Comparison of ENCODE assay signal across 24 cellular contexts in the genomic region with DNA sequence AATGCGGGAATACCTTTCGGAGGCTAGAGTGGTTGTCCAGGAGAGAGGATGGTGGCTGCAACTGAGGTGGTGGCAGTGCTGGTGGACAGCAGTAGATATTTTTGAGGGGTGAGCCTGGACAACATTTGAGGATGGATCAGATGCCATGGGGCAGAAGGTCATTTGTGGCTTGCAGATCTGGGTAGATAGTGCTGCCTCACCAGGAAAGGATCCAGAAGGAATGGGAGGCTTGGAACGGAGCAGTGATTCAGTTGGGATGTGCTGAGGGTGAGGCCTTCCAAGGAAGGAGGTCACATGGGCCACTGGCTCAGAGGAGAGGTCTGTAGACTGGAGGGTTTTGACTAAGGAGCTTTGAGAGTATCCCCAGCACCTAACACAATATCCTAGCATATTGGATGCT.
DNase-seq lines count a peak whose midpoint lies in the region; ATAC-seq and TF ChIP-seq lines count a peak whose summit lies in the region.
"Had no signal": no experiment of that assay in that cellular context is flagged by ENCODE, and none has a peak within 500 bp of the region (broad histone marks: within the 10 kb centered on the region; RNA-seq: fewer than 3 reads in every experiment).

No MANE protein-coding gene starts in this region.

- H3K4me3 ChIP-seq in PC-3 (ENCODE audit: low read length) (peak overlapping the region; percentile 9; the same call in 1 of the 2 replicates), fibroblast of mammary gland (ENCODE audit: control insufficient read depth, low read depth, low read length) (no peak overlapping the region), skeletal muscle satellite cell (ENCODE audit: low read length) (no peak overlapping the region)
- no peak overlapping the region for H3K4me3 ChIP-seq in CD8-positive, alpha-beta T cell (ENCODE audit: low read depth, low read length)
- H3K4me3 ChIP-seq: tibial nerve had no signal

- peaks cover 33% of the 10 kb centered on the region for H3K4me1 ChIP-seq in PC-3 (ENCODE audit: insufficient read depth, low read length)
- H3K4me1 ChIP-seq in skeletal muscle satellite cell (ENCODE audit: control insufficient read depth, insufficient read depth, low read length), result peaks cover 32% of the 10 kb centered on the region
- no peaks in the 10 kb centered on the region for H3K4me1 ChIP-seq in CD8-positive, alpha-beta T cell (ENCODE audit: insufficient read depth, low read length)

- no peaks in the 10 kb centered on the region for H4K20me1 ChIP-seq in PC-3 (ENCODE audit: low read length)

- CTCF ChIA-PET in PC-3 (lab: Charles Lee), result interaction anchor here (1.2 kb wide), 1 partner anchor 374 kb away, joined by 7 read pairs; no protein-coding TSS in a partner anchor
- CTCF ChIA-PET in CD8-positive, alpha-beta T cell (lab: Charles Lee), result no interaction called here

- no peak overlapping the region for H3K27ac Mint-ChIP-seq in immature natural killer cell
- H3K27ac Mint-ChIP-seq in CD8-positive, alpha-beta T cell, result no peak overlapping the region
- H3K27ac Mint-ChIP-seq in activated T-helper 17 cell treated with anti-CD3 and anti-CD28 coated beads, Interleukin-2, amount 50 U/mL, for 72 hours, result no peak overlapping the region
- H3K27ac Mint-ChIP-seq: activated CD4-positive, alpha-beta memory T cell treated with anti-CD3 and anti-CD28 coated beads, Interleukin-2, amount 10 ng/mL, durations not matched to agents 7 days and 5 days; T-helper 1 cell treated with Interleukin-12 subunit alpha and Interleukin-12 subunit beta and Interleukin-4 antibody, amounts not matched to agents 30 μg/mL and 1 μg/mL, for 36 hours had no signal

- H3K4me2 ChIP-seq in PC-3 (ENCODE audit: low read length) (peak overlapping the region; percentile 72), skeletal muscle satellite cell (ENCODE audit: low read length) (peak overlapping the region; percentile 73)

- H3F3A ChIP-seq in PC-3 (ENCODE audit: low read length, unreplicated experiment), result peaks cover 6% of the 10 kb centered on the region

- ATAC-seq in PC-3 (no peak), GM19452 (IDR thresholded peaks at IDR 0.05; ENCODE audit: unreplicated experiment) (no peak)
- no peak for ATAC-seq in CD8-positive, alpha-beta T cell
- ATAC-seq in activated T-helper 17 cell treated with anti-CD3 and anti-CD28 coated beads, Interleukin-2, amount 50 U/mL, for 72 hours (replicated peaks), result no peak

- H3K27me3 ChIP-seq in PC-3 (ENCODE audit: low read length) (no peaks in the 10 kb centered on the region), skeletal muscle satellite cell (ENCODE audit: control insufficient read depth, insufficient read depth, low read length) (peaks cover 4% of the 10 kb centered on the region)
- no peaks in the 10 kb centered on the region for H3K27me3 ChIP-seq in CD8-positive, alpha-beta T cell (ENCODE audit: insufficient read depth, low read length)
- H3K27me3 ChIP-seq: tibial nerve had no signal

- H3K27ac ChIP-seq in PC-3 (ENCODE audit: low read length), result peak overlapping the region; percentile 89
- no peak overlapping the region for H3K27ac ChIP-seq in CD8-positive, alpha-beta T cell (ENCODE audit: low read depth, low read length)
- H3K27ac ChIP-seq: tibial nerve, WERI-Rb-1 had no signal

- no peaks in the 10 kb centered on the region for H3K36me3 Mint-ChIP-seq in immature natural killer cell
- H3K36me3 Mint-ChIP-seq in CD8-positive, alpha-beta T cell, result no peaks in the 10 kb centered on the region
- no peaks in the 10 kb centered on the region for H3K36me3 Mint-ChIP-seq in activated T-helper 17 cell treated with anti-CD3 and anti-CD28 coated beads, Interleukin-2, amount 50 U/mL, for 72 hours (ENCODE audit: low read depth)

- no peaks in the 10 kb centered on the region for H3K4me1 Mint-ChIP-seq in immature natural killer cell
- H3K4me1 Mint-ChIP-seq in CD8-positive, alpha-beta T cell (ENCODE audit: low read depth), result no peaks in the 10 kb centered on the region
- H3K4me1 Mint-ChIP-seq in activated T-helper 17 cell treated with anti-CD3 and anti-CD28 coated beads, Interleukin-2, amount 50 U/mL, for 72 hours, result no peaks in the 10 kb centered on the region
- H3K4me1 Mint-ChIP-seq: activated CD4-positive, alpha-beta memory T cell treated with anti-CD3 and anti-CD28 coated beads, Interleukin-2, amount 10 ng/mL, durations not matched to agents 7 days and 5 days had no signal

- H3K79me2 ChIP-seq in PC-3 (ENCODE audit: low read length), result no peaks in the 10 kb centered on the region

- no peaks in the 10 kb centered on the region for H3K9me2 ChIP-seq in PC-3 (replicated peaks; ENCODE audit: low read length)

- no peak overlapping the region for H3K4me3 Mint-ChIP-seq in immature natural killer cell
- no peak overlapping the region for H3K4me3 Mint-ChIP-seq in CD8-positive, alpha-beta T cell
- H3K4me3 Mint-ChIP-seq in activated T-helper 17 cell treated with anti-CD3 and anti-CD28 coated beads, Interleukin-2, amount 50 U/mL, for 72 hours, result no peak overlapping the region
- H3K4me3 Mint-ChIP-seq: activated CD4-positive, alpha-beta memory T cell treated with anti-CD3 and anti-CD28 coated beads, Interleukin-2, amount 10 ng/mL, durations not matched to agents 7 days and 5 days; nephron; T-helper 1 cell treated with Interleukin-12 subunit alpha and Interleukin-12 subunit beta and Interleukin-4 antibody, amounts not matched to agents 30 μg/mL and 1 μg/mL, for 36 hours had no signal

- H3K9me3 Mint-ChIP-seq in immature natural killer cell, result no peaks in the 10 kb centered on the region
- no peaks in the 10 kb centered on the region for H3K9me3 Mint-ChIP-seq in CD8-positive, alpha-beta T cell
- no peaks in the 10 kb centered on the region for H3K9me3 Mint-ChIP-seq in activated T-helper 17 cell treated with anti-CD3 and anti-CD28 coated beads, Interleukin-2, amount 50 U/mL, for 72 hours

- peaks cover 0 to 1% (median 0%) of the 10 kb centered on the region in 3 donors for H3K27me3 Mint-ChIP-seq in immature natural killer cell (ENCODE audit: low read depth in 3 of 3)
- H3K27me3 Mint-ChIP-seq in CD8-positive, alpha-beta T cell (ENCODE audit: low read depth), result peaks cover 4% of the 10 kb centered on the region
- no peaks in the 10 kb centered on the region for H3K27me3 Mint-ChIP-seq in activated T-helper 17 cell treated with anti-CD3 and anti-CD28 coated beads, Interleukin-2, amount 50 U/mL, for 72 hours
- H3K27me3 Mint-ChIP-seq: activated CD4-positive, alpha-beta memory T cell treated with anti-CD3 and anti-CD28 coated beads, Interleukin-2, amount 10 ng/mL, durations not matched to agents 7 days and 5 days had no signal

- intact Hi-C loops in PC-3 (cut with micrococcal nuclease), result loop anchor here (2.0 to 10.0 kb wide), 4 partner anchors 83 to 375 kb away; no protein-coding TSS in a partner anchor
- intact Hi-C loops in CD8-positive, alpha-beta T cell (cut with DNase I, micrococcal nuclease), result no loop called here

- DNase-seq in GM03348 (ENCODE audit: low spot score), result peak; percentile 18
- DNase-seq in PC-3, result peak; percentile 38
- DNase-seq in fibroblast of mammary gland (ENCODE audit: low read depth), result peak; percentile 65
- no peak for DNase-seq in immature natural killer cell
- no peak for DNase-seq in CD8-positive, alpha-beta T cell
- DNase-seq: activated CD4-positive, alpha-beta memory T cell treated with anti-CD3 and anti-CD28 coated beads, Interleukin-2, amount 10 ng/mL, durations not matched to agents 7 days and 5 days; activated naive CD4-positive, alpha-beta T cell; activated T-cell treated with anti-CD3 and anti-CD28 coated beads for 4 hours; AML-193; amniotic stem cell; central memory CD4-positive, alpha-beta T cell; DMS79; left cardiac atrium; mesendoderm; NCI-H1417 treated with DMSO at 0.1 percent for 48 hours; OCI-M1; stimulated activated naive CD4-positive, alpha-beta T cell treated with Interleukin-2 at 50 U/mL for 16 hours; WERI-Rb-1 had no signal

- TF ChIP-seq CTCF in PC-3 (conservative IDR thresholded peaks at IDR 0.05; ENCODE audit: low read depth, low read length), result no peak
- no peak for TF ChIP-seq CTCF in fibroblast of mammary gland (conservative IDR thresholded peaks at IDR 0.05; ENCODE audit: control insufficient read depth, insufficient read depth, low read depth, low read length)
- TF ChIP-seq CTCF in CD8-positive, alpha-beta T cell (IDR thresholded peaks at IDR 0.05), result no peak

- BruUV-seq in PC-3 (replicated peaks; lab: Mats Ljungman, UMichigan), result no TSS peak

- POLR2A ChIA-PET in PC-3 (lab: Charles Lee; ENCODE audit: unreplicated experiment), result no interaction called here
- POLR2A ChIA-PET in CD8-positive, alpha-beta T cell (lab: Charles Lee), result no interaction called here

- H2AFZ ChIP-seq in PC-3 (ENCODE audit: low read length), result no peak overlapping the region

- H3K9ac ChIP-seq in PC-3 (ENCODE audit: low read length) (peak overlapping the region; percentile 35; the same call in 1 of the 2 replicates), skeletal muscle satellite cell (ENCODE audit: low read depth, low read length) (peak overlapping the region; percentile 33)

- no peaks in the 10 kb centered on the region for H3K9me3 ChIP-seq in PC-3 (ENCODE audit: low read length)
- H3K9me3 ChIP-seq in skeletal muscle satellite cell (replicated peaks; ENCODE audit: low read length), result no peaks in the 10 kb centered on the region
- no peaks in the 10 kb centered on the region for H3K9me3 ChIP-seq in CD8-positive, alpha-beta T cell (ENCODE audit: low read length)
- H3K9me3 ChIP-seq: tibial nerve had no signal

- no peaks in the 10 kb centered on the region for H3K36me3 ChIP-seq in PC-3 (ENCODE audit: low read depth, low read length)
- H3K36me3 ChIP-seq in skeletal muscle satellite cell (ENCODE audit: insufficient read depth, low read length), result no peaks in the 10 kb centered on the region
- no peaks in the 10 kb centered on the region for H3K36me3 ChIP-seq in CD8-positive, alpha-beta T cell (ENCODE audit: insufficient read depth, low read length)
- H3K36me3 ChIP-seq: tibial nerve, WERI-Rb-1 had no signal

Comparison
In these comparisons a context has a peak if more than half of its experiments do, and no peak if none do; other contexts are left out.
1. DNase-seq: peak in GM03348 (single experiment), PC-3 (single experiment) and fibroblast of mammary gland (single experiment); none in immature natural killer cell (0 of 3) and CD8-positive, alpha-beta T cell (0 of 7).